6 cellular contexts compared by ENCODE assay signal in genomic region chr16:80819988-80820387, GRCh38.
"Had no signal": no experiment of that assay in that cellular context is flagged by ENCODE, and none has a peak within 500 bp of the region (broad histone marks: within the 10 kb centered on the region; RNA-seq: fewer than 3 reads in every experiment).

No MANE protein-coding gene starts in this region.

- H3K27me3 Mint-ChIP-seq: IgD-negative memory B cell had no signal

- H3K9me3 Mint-ChIP-seq: IgD-negative memory B cell had no signal

- H3K27ac ChIP-seq: HL-60 had no signal

- H3K27ac Mint-ChIP-seq: IgD-negative memory B cell had no signal

- H3K4me3 ChIP-seq: K562 had no signal

- H3K36me3 Mint-ChIP-seq: IgD-negative memory B cell had no signal

- H3K4me3 Mint-ChIP-seq: IgD-negative memory B cell had no signal

- ATAC-seq: HepG2, K562 had no signal

- DNase-seq: IMR-90, KBM-7 had no signal

- H3K4me1 Mint-ChIP-seq: IgD-negative memory B cell had no signal
